ENCODE assay signal across 1 cellular context in the genomic region with DNA sequence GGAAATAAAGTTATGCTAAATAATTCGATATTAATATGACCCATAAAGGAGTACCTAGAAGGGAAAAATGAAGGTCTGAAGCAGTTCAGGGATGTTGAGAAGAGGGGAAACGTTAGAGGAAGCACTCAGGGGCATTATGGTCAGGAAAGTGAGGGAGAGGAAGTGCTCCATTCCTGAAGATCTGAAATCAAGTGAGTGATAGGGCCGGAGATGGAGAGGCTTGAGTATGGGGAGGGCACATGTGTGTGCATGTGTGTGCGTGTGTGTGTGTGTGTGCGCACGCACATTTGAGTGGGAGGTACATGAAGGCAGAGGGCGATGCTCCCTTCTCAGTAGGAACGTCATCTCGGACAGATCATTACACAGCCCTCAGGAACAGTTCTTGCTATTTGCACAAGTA.
TF ChIP-seq lines count a peak whose summit lies in the region.

No MANE protein-coding gene starts in this region.

TF ChIP-seq in H1, 55 proteins besides CTCF, POLR2A, EP300 and RAD21 (continued from another document):
- TF ChIP-seq TAF7 (optimal IDR thresholded peaks at IDR 0.05; ENCODE audit: borderline replicate concordance, low read depth, low read length) (no peak), BACH1 (IDR thresholded peaks at IDR 0.05; ENCODE audit: low read length) (no peak), CHD7 (IDR thresholded peaks at IDR 0.05; ENCODE audit: insufficient replicate concordance, low read length) (no peak), JUN (IDR thresholded peaks at IDR 0.05; ENCODE audit: low read depth, low read length) (no peak), MAFK (IDR thresholded peaks at IDR 0.05; ENCODE audit: low read depth, low read length) (no peak), RXRA (IDR thresholded peaks at IDR 0.05; ENCODE audit: insufficient read depth, low read depth, low read length) (no peak), CTBP2 (IDR thresholded peaks at IDR 0.05; ENCODE audit: borderline replicate concordance, insufficient read depth, insufficient read length, low read length) (no peak), SIRT6 (IDR thresholded peaks at IDR 0.05; ENCODE audit: low read length) (no peak), BRCA1 (IDR thresholded peaks at IDR 0.05; ENCODE audit: low read depth, low read length) (no peak)
- TF ChIP-seq, protein P1, sequence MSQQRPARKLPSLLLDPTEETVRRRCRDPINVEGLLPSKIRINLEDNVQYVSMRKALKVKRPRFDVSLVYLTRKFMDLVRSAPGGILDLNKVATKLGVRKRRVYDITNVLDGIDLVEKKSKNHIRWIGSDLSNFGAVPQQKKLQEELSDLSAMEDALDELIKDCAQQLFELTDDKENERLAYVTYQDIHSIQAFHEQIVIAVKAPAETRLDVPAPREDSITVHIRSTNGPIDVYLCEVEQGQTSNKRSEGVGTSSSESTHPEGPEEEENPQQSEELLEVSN (IDR thresholded peaks at IDR 0.05): no peak
